19 cellular contexts compared by ENCODE assay signal in the genomic region with DNA sequence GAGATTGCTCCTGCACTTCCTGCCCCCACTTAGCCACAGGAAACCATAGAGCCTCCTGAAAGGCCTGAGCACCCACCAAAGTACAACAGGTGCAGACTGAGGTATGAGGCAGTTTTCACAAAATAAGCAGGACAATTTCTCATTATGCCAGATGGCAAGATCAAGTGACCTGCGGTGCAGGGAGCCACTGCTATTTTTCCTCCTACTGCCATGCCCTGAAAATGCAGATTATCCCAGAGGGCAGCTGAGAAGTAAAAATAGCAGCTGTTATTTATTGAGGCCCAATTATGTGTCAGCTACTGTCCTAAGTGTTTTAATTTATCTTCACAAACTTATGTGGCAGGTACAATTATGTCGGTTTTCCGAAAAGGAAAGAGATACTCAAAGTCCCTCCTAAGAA.
"Had no signal": no experiment of that assay in that cellular context is flagged by ENCODE, and none has a peak within 500 bp of the region (broad histone marks: within the 10 kb centered on the region; RNA-seq: fewer than 3 reads in every experiment).

No MANE protein-coding gene starts in this region.

- H3K4me1 ChIP-seq: right lobe of liver, suprapubic skin, upper lobe of right lung, uterus had no signal

- H3K27ac ChIP-seq: dorsolateral prefrontal cortex, neutrophil, parathyroid adenoma, right lobe of liver, suprapubic skin, transverse colon, upper lobe of right lung, uterus had no signal

- H3K4me3 ChIP-seq: dorsolateral prefrontal cortex, right lobe of liver, smooth muscle cell, suprapubic skin, transverse colon, upper lobe of right lung, uterus had no signal

- H3K27me3 ChIP-seq: neutrophil, right lobe of liver, suprapubic skin, transverse colon, upper lobe of right lung, uterus had no signal

- H3K9me3 ChIP-seq: neutrophil, right lobe of liver, suprapubic skin, transverse colon, upper lobe of right lung, uterus had no signal

- H3K36me3 ChIP-seq: neutrophil, right lobe of liver, suprapubic skin, transverse colon, upper lobe of right lung, uterus had no signal

- H3K4me2 ChIP-seq: smooth muscle cell had no signal

- H3K9ac ChIP-seq: parathyroid adenoma had no signal

- DNase-seq: effector CD4-positive, alpha-beta T cell; hypothalamus; mammary epithelial cell; naive B cell; right lobe of liver; stimulated activated CD4-positive, alpha-beta T cell treated with anti-CD3 and anti-CD28 coated beads, Interleukin-12 subunit alpha, Interleukin-12 subunit beta, amount 100 ng/mL, for 4 hours; stimulated activated CD4-positive, alpha-beta T cell treated with anti-CD3 and anti-CD28 coated beads, Interleukin-1b, Interleukin-23, amount 100 ng/mL, for 48 hours; stimulated activated CD4-positive, alpha-beta T cell treated with anti-CD3 and anti-CD28 coated beads, Interleukin-4, amount 100 ng/mL, for 1 hour; stimulated activated CD8-positive, alpha-beta memory T cell treated with anti-CD3 and anti-CD28 coated beads, Interleukin-4, amount 100 ng/mL, for 48 hours; stimulated activated naive CD4-positive, alpha-beta T cell; stimulated activated naive CD8-positive, alpha-beta T cell treated with anti-CD3 and anti-CD28 coated beads, Interleukin-15, amount 100 ng/mL, for 72 hours; transverse colon; upper lobe of right lung; uterus had no signal

- H3K79me2 ChIP-seq: parathyroid adenoma had no signal

- H2AFZ ChIP-seq: parathyroid adenoma had no signal
